27 cellular contexts compared by ENCODE assay signal in genomic region chr3:70242297-70242868, GRCh38.
"Had no signal": no experiment of that assay in that cellular context is flagged by ENCODE, and none has a peak within 500 bp of the region (broad histone marks: within the 10 kb centered on the region; RNA-seq: fewer than 3 reads in every experiment).

No MANE protein-coding gene starts in this region.

- H3K9me3 ChIP-seq: ascending aorta, breast epithelium, colonic mucosa, gastroesophageal sphincter had no signal

- H3K27me3 ChIP-seq: ascending aorta, breast epithelium, colonic mucosa, gastroesophageal sphincter had no signal

- H3K9me3 Mint-ChIP-seq: activated CD4-positive, alpha-beta memory T cell treated with anti-CD3 and anti-CD28 coated beads, Interleukin-2, amount 10 ng/mL, durations not matched to agents 7 days and 5 days; activated CD4-positive, alpha-beta T cell treated with anti-CD3 and anti-CD28 coated beads, Interleukin-2, amount 10 ng/mL, durations not matched to agents 7 days and 5 days; activated naive CD4-positive, alpha-beta T cell treated with anti-CD3 and anti-CD28 coated beads, Interleukin-2, amount 10 ng/mL, durations not matched to agents 7 days and 5 days; activated naive CD8-positive, alpha-beta T cell treated with anti-CD3 and anti-CD28 coated beads, Interleukin-2, amount 10 ng/mL, durations not matched to agents 7 days and 5 days had no signal

- H3K27ac ChIP-seq: ascending aorta, breast epithelium, colonic mucosa had no signal

- H3K4me3 ChIP-seq: ascending aorta, breast epithelium, colonic mucosa, gastroesophageal sphincter had no signal

- H3K36me3 ChIP-seq: ascending aorta, breast epithelium, colonic mucosa, gastroesophageal sphincter had no signal

- ATAC-seq: activated CD4-positive, alpha-beta T cell treated with anti-CD3 and anti-CD28 coated beads for 36 hours; activated naive CD4-positive, alpha-beta T cell treated with anti-CD3 and anti-CD28 coated beads, Interleukin-2, amount 50 U/mL, for 72 hours; activated T-cell treated with anti-CD3 and anti-CD28 coated beads, Interleukin-2, amount 50 U/mL, for 72 hours; esophagus mucosa; gastroesophageal sphincter; T-helper 17 cell had no signal

- H3K27me3 Mint-ChIP-seq: activated CD4-positive, alpha-beta memory T cell treated with anti-CD3 and anti-CD28 coated beads, Interleukin-2, amount 10 ng/mL, durations not matched to agents 7 days and 5 days; activated CD4-positive, alpha-beta T cell treated with anti-CD3 and anti-CD28 coated beads, Interleukin-2, amount 10 ng/mL, durations not matched to agents 7 days and 5 days; activated naive CD4-positive, alpha-beta T cell treated with anti-CD3 and anti-CD28 coated beads, Interleukin-2, amount 10 ng/mL, durations not matched to agents 7 days and 5 days; activated naive CD8-positive, alpha-beta T cell treated with anti-CD3 and anti-CD28 coated beads, Interleukin-2, amount 10 ng/mL, durations not matched to agents 7 days and 5 days; T-helper 17 cell had no signal

- H3K27ac Mint-ChIP-seq: activated CD4-positive, alpha-beta memory T cell treated with anti-CD3 and anti-CD28 coated beads, Interleukin-2, amount 10 ng/mL, durations not matched to agents 7 days and 5 days; activated CD4-positive, alpha-beta T cell treated with anti-CD3 and anti-CD28 coated beads for 36 hours; activated CD4-positive, alpha-beta T cell treated with anti-CD3 and anti-CD28 coated beads, Interleukin-2, amount 10 ng/mL, durations not matched to agents 7 days and 5 days; activated naive CD4-positive, alpha-beta T cell treated with anti-CD3 and anti-CD28 coated beads, Interleukin-2, amount 10 ng/mL, durations not matched to agents 7 days and 5 days; activated naive CD4-positive, alpha-beta T cell treated with anti-CD3 and anti-CD28 coated beads, Interleukin-2, amount 50 U/mL, for 72 hours; activated naive CD8-positive, alpha-beta T cell treated with anti-CD3 and anti-CD28 coated beads, Interleukin-2, amount 10 ng/mL, durations not matched to agents 7 days and 5 days; activated T-cell treated with anti-CD3 and anti-CD28 coated beads, Interleukin-2, amount 50 U/mL, for 24 hours; activated T-cell treated with anti-CD3 and anti-CD28 coated beads, Interleukin-2, amount 50 U/mL, for 72 hours; T-helper 17 cell had no signal

- H3K4me3 Mint-ChIP-seq: activated CD4-positive, alpha-beta memory T cell treated with anti-CD3 and anti-CD28 coated beads, Interleukin-2, amount 10 ng/mL, durations not matched to agents 7 days and 5 days; activated CD4-positive, alpha-beta T cell treated with anti-CD3 and anti-CD28 coated beads for 36 hours; activated CD4-positive, alpha-beta T cell treated with anti-CD3 and anti-CD28 coated beads, Interleukin-2, amount 10 ng/mL, durations not matched to agents 7 days and 5 days; activated naive CD4-positive, alpha-beta T cell treated with anti-CD3 and anti-CD28 coated beads, Interleukin-2, amount 10 ng/mL, durations not matched to agents 7 days and 5 days; activated naive CD8-positive, alpha-beta T cell treated with anti-CD3 and anti-CD28 coated beads, Interleukin-2, amount 10 ng/mL, durations not matched to agents 7 days and 5 days; activated T-cell treated with anti-CD3 and anti-CD28 coated beads, Interleukin-2, amount 50 U/mL, for 24 hours; activated T-cell treated with anti-CD3 and anti-CD28 coated beads, Interleukin-2, amount 50 U/mL, for 72 hours; brain; T-helper 17 cell had no signal

- H3K4me1 ChIP-seq: ascending aorta, breast epithelium, colonic mucosa had no signal

- DNase-seq: activated CD4-positive, alpha-beta memory T cell treated with anti-CD3 and anti-CD28 coated beads, Interleukin-2, amount 10 ng/mL, durations not matched to agents 7 days and 5 days; activated CD4-positive, alpha-beta T cell treated with anti-CD3 and anti-CD28 coated beads for 36 hours; activated CD4-positive, alpha-beta T cell treated with anti-CD3 and anti-CD28 coated beads, Interleukin-2, amount 10 ng/mL, durations not matched to agents 7 days and 5 days; activated CD4-positive, alpha-beta T cell treated with anti-CD3 and anti-CD28 coated beads, Interleukin-2, amount 50 U/mL, for 4 hours; activated CD4-positive, CD25-positive, alpha-beta regulatory T cell; activated CD4-positive, CD25-positive, alpha-beta regulatory T cell treated with anti-CD3 and anti-CD28 coated beads, Interleukin-2, amount 50 U/mL, for 72 hours; activated CD8-positive, alpha-beta memory T cell treated with anti-CD3 and anti-CD28 coated beads, Interleukin-2, amount 50 U/mL, for 48 hours; activated gamma-delta T cell; activated naive CD4-positive, alpha-beta T cell; activated naive CD4-positive, alpha-beta T cell treated with anti-CD3 and anti-CD28 coated beads, Interleukin-2, amount 10 ng/mL, durations not matched to agents 7 days and 5 days; activated naive CD8-positive, alpha-beta T cell treated with anti-CD3 and anti-CD28 coated beads, Interleukin-2, amount 10 ng/mL, durations not matched to agents 7 days and 5 days; activated T-cell treated with anti-CD3 and anti-CD28 coated beads for 4 hours; activated T-cell treated with anti-CD3 and anti-CD28 coated beads, Interleukin-2, amount 50 U/mL, for 24 hours; activated T-cell treated with anti-CD3 and anti-CD28 coated beads, Interleukin-2, amount 50 U/mL, for 72 hours; caudate nucleus; colonic mucosa; effector CD8-positive, alpha-beta T cell; foreskin melanocyte; head of caudate nucleus; T-helper 1 cell; T-helper 17 cell had no signal

- H3K4me1 Mint-ChIP-seq: activated CD4-positive, alpha-beta memory T cell treated with anti-CD3 and anti-CD28 coated beads, Interleukin-2, amount 10 ng/mL, durations not matched to agents 7 days and 5 days; activated CD4-positive, alpha-beta T cell treated with anti-CD3 and anti-CD28 coated beads for 36 hours; activated CD4-positive, alpha-beta T cell treated with anti-CD3 and anti-CD28 coated beads, Interleukin-2, amount 10 ng/mL, durations not matched to agents 7 days and 5 days; activated naive CD4-positive, alpha-beta T cell treated with anti-CD3 and anti-CD28 coated beads, Interleukin-2, amount 10 ng/mL, durations not matched to agents 7 days and 5 days; activated naive CD8-positive, alpha-beta T cell treated with anti-CD3 and anti-CD28 coated beads, Interleukin-2, amount 10 ng/mL, durations not matched to agents 7 days and 5 days; T-helper 17 cell had no signal

- H3K36me3 Mint-ChIP-seq: activated naive CD4-positive, alpha-beta T cell treated with anti-CD3 and anti-CD28 coated beads, Interleukin-2, amount 10 ng/mL, durations not matched to agents 7 days and 5 days; activated naive CD4-positive, alpha-beta T cell treated with anti-CD3 and anti-CD28 coated beads, Interleukin-2, amount 50 U/mL, for 72 hours; activated naive CD8-positive, alpha-beta T cell treated with anti-CD3 and anti-CD28 coated beads, Interleukin-2, amount 10 ng/mL, durations not matched to agents 7 days and 5 days; brain had no signal
